In the genomic region with DNA sequence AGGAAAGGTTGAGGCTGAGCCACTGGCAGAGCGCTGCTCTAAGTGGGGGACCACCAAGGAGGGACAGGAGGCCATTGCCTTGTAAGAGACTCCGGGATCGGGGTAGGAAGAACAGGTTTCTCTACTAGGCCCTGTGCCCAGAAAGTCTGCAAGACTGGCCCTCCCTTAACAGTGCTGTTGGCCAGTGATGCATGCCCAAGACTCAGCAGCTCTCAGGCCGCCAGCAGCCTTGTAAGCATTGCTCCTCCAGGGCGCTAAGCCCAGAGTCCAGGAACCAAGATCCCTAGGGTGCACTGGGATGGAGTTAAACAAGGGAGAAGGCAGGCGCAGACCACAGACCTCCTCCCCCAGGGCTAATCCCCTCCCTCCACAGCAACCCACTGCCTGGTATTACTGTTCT, we compare ENCODE assay signal across 18 cellular contexts.
"Had no signal": no experiment of that assay in that cellular context is flagged by ENCODE, and none has a peak within 500 bp of the region (broad histone marks: within the 10 kb centered on the region; RNA-seq: fewer than 3 reads in every experiment).

No MANE protein-coding gene starts in this region.

- H3K4me1 Mint-ChIP-seq: naive B cell had no signal

- DNase-seq: cerebellar nuclear complex; foreskin melanocyte; hippocampal formation; islet precursor cell; left cardiac atrium; left ventricle myocardium superior; mesendoderm; naive B cell; right cardiac atrium; small intestine; stimulated activated CD4-positive, alpha-beta T cell treated with anti-CD3 and anti-CD28 coated beads, Interleukin-12 subunit alpha, Interleukin-12 subunit beta, amount 100 ng/mL, for 4 hours; stimulated activated naive CD4-positive, alpha-beta T cell treated with Interleukin-2 at 50 U/mL for 16 hours; tibial artery had no signal

- H3K9me3 Mint-ChIP-seq: dendritic cell treated with granulocyte-macrophage colony-stimulating factor and Interleukin-4, amounts not matched to agents 40 ng/mL and 50 ng/mL, for 4 days had no signal

- H3K4me3 Mint-ChIP-seq: dendritic cell treated with granulocyte-macrophage colony-stimulating factor and Interleukin-4, amounts not matched to agents 40 ng/mL and 50 ng/mL, for 4 days had no signal

- H3K27ac Mint-ChIP-seq: dendritic cell treated with granulocyte-macrophage colony-stimulating factor and Interleukin-4, amounts not matched to agents 40 ng/mL and 50 ng/mL, for 4 days; naive B cell had no signal

- H3K36me3 ChIP-seq: neutrophil, tibial artery, upper lobe of left lung, vagina had no signal

- H3K4me1 ChIP-seq: tibial artery, upper lobe of left lung, vagina had no signal

- FAIRE-seq: colon, small intestine had no signal

- H3K4me3 ChIP-seq: tibial artery, upper lobe of left lung, vagina had no signal

- H3K9me3 ChIP-seq: neutrophil, tibial artery, upper lobe of left lung, vagina had no signal

- H3K27ac ChIP-seq: neutrophil, tibial artery, upper lobe of left lung, vagina had no signal

- H3K36me3 Mint-ChIP-seq: naive B cell had no signal

- ATAC-seq: left ventricle myocardium superior, right cardiac atrium had no signal

- H3K27me3 ChIP-seq: neutrophil, upper lobe of left lung, vagina had no signal
